8 cellular contexts compared by ENCODE assay signal in genomic region chr15:64356443-64357040, GRCh38. TPM values are rescaled to one million over a fixed set of nuclear protein-coding genes. Genes with fewer than 3 reads are reported as not detected.
DNase-seq lines count a peak whose midpoint lies in the region; ATAC-seq, FAIRE-seq and TF ChIP-seq lines count a peak whose summit lies in the region.

No MANE protein-coding gene starts in this region.

- peaks cover 12% of the 10 kb centered on the region for H3K79me2 ChIP-seq in OCI-LY7 (ENCODE audit: insufficient read depth, low read depth, low read length)

- peaks cover 2% of the 10 kb centered on the region; the same call in 1 of the 2 replicates for H4K20me1 ChIP-seq in OCI-LY7 (ENCODE audit: insufficient read depth, low read length)

- CTCF ChIA-PET in OCI-LY7 (lab: Charles Lee; ENCODE audit: unreplicated experiment), result no interaction called here

- H3K9me2 ChIP-seq in OCI-LY7 (ENCODE audit: insufficient read depth, low read length), result no peaks in the 10 kb centered on the region

- H3K4me2 ChIP-seq in OCI-LY7 (ENCODE audit: low read length), result peak overlapping the region; percentile 96

- peak overlapping the region; percentile 37; the same call in 1 of the 2 replicates for H2AFZ ChIP-seq in OCI-LY7 (ENCODE audit: low read length)

- no peaks in the 10 kb centered on the region for H3K27me3 ChIP-seq in duodenal mucosa (ENCODE audit: control insufficient read depth in 1 of 2, insufficient read depth in 2 of 2, low read length in 2 of 2)

- peak; percentile 90 for DNase-seq in EH (ENCODE audit: low read depth)
- no peak for DNase-seq in OCI-LY7 (ENCODE audit: low spot score)
- no peak for DNase-seq in mucosa of descending colon
- no peak for DNase-seq in GM19239 (ENCODE audit: insufficient read length, low spot score)
- no peak for DNase-seq in GOT3 (lab: John Stamatoyannopoulos, UW)
- DNase-seq in NCI-H446 treated with DMSO at 0.1 percent for 48 hours (lab: John Stamatoyannopoulos, UW), result no peak

- no peak for FAIRE-seq in GM19239 (lab: Jason Lieb, UNC)

- BruUV-seq in OCI-LY7 (replicated peaks; lab: Mats Ljungman, UMichigan), result no TSS peak

- H3K36me3 ChIP-seq in OCI-LY7 (ENCODE audit: insufficient read depth, low read length), result peaks cover 8% of the 10 kb centered on the region
- H3K36me3 ChIP-seq in duodenal mucosa (ENCODE audit: control insufficient read depth in 1 of 2, insufficient read depth in 2 of 2, low read length in 2 of 2), result no peaks in the 10 kb centered on the region
- H3K36me3 ChIP-seq in mucosa of descending colon (ENCODE audit: low read depth), result no peaks in the 10 kb centered on the region

- peak; percentile 30 for ATAC-seq in HG03064 (IDR thresholded peaks at IDR 0.05; ENCODE audit: low read depth, unreplicated experiment)
- ATAC-seq in mucosa of descending colon, result peak; percentile 76

- POLR2A ChIA-PET in OCI-LY7 (lab: Charles Lee), result no interaction called here

- intact Hi-C loops in OCI-LY7 (cut with micrococcal nuclease; ENCODE audit: unreplicated experiment) (loop anchor here (5.0 kb wide), 1 partner anchor 194 kb away; the partner anchor contains the start of gene PPIB), mucosa of descending colon (cut with DNase I, micrococcal nuclease) (no loop called here)

- peak overlapping the region; percentile 70 to 78 for H3K9ac ChIP-seq in duodenal mucosa (ENCODE audit: low read depth in 1 of 2, low read length in 2 of 2)

- H3K9me3 ChIP-seq in OCI-LY7 (ENCODE audit: low read length) (no peaks in the 10 kb centered on the region), duodenal mucosa (ENCODE audit: control insufficient read depth in 1 of 2, low read length in 2 of 2) (no peaks in the 10 kb centered on the region), mucosa of descending colon (no peaks in the 10 kb centered on the region)

- H3K4me3 ChIP-seq in OCI-LY7 (ENCODE audit: low read depth, low read length, poor library complexity, severe bottlenecking), result peak overlapping the region; percentile 87
- peak overlapping the region; percentile 89 to 97 for H3K4me3 ChIP-seq in duodenal mucosa (ENCODE audit: low read depth in 1 of 2, low read length in 2 of 2)
- peak overlapping the region; percentile 30 for H3K4me3 ChIP-seq in mucosa of descending colon

- TF ChIP-seq CTCF in OCI-LY7 (conservative IDR thresholded peaks at IDR 0.05; ENCODE audit: low read length), result peak; percentile 42; the same call in 1 of the 2 replicates
- TF ChIP-seq CTCF in mucosa of descending colon (IDR thresholded peaks at IDR 0.05), result no peak

- H3K27ac ChIP-seq in OCI-LY7 (ENCODE audit: low read depth, low read length, poor library complexity, severe bottlenecking), result peak overlapping the region; percentile 56
- peak overlapping the region; percentile 40 for H3K27ac ChIP-seq in duodenal mucosa (ENCODE audit: low read depth, low read length)

- peaks cover 19% of the 10 kb centered on the region for H3K4me1 ChIP-seq in OCI-LY7 (ENCODE audit: insufficient read depth, low read length, poor library complexity, severe bottlenecking)
- H3K4me1 ChIP-seq in duodenal mucosa (ENCODE audit: control insufficient read depth in 1 of 2, insufficient read depth in 2 of 2, low read length in 2 of 2), result peaks cover 6 to 13% of the 10 kb centered on the region in 2 donors
- H3K4me1 ChIP-seq in mucosa of descending colon (ENCODE audit: low read depth), result peaks cover 4% of the 10 kb centered on the region

RNA-seq across cellular contexts. Expression of gene CSNK1G1, which starts 0.6 kb away (rescaled TPM):
- total RNA-seq in OCI-LY7 (2014; rRNA removed; shearing (Covaris generic)), result 8.8 and 11.6 TPM in 2 replicates
- total RNA-seq in OCI-LY7 (2022) (14.1 and 16.7 TPM in 2 replicates), mucosa of descending colon (10 to 100 TPM; 19.1 to 22.3 (median 22.3) TPM)

RNA-seq across cellular contexts. Expression of gene PCLAF, which starts 24.7 kb away (rescaled TPM):
- total RNA-seq in OCI-LY7 (2014; rRNA removed; shearing (Covaris generic)), result 49.3 TPM in 2 replicates
- total RNA-seq in OCI-LY7 (2022), result 99.5 and 100 TPM in 2 replicates
- 10 to 100 TPM in 1 of 3 donors, 1 to 10 TPM in 2; 3.3 to 14.7 (median 4.4) TPM for total RNA-seq in mucosa of descending colon

RNA-seq across cellular contexts. Expression of gene TRIP4, which starts 31.1 kb away (rescaled TPM):
- 9.3 TPM in 2 replicates for total RNA-seq in OCI-LY7 (2014; rRNA removed; shearing (Covaris generic))
- total RNA-seq in OCI-LY7 (2022), result 20.5 and 21.0 TPM in 2 replicates
- 10 to 100 TPM; 23.8 to 36.9 (median 28.2) TPM for total RNA-seq in mucosa of descending colon

Comparison
In these comparisons a context has a peak if more than half of its experiments do, and no peak if none do; other contexts are left out.
1. H3K4me3 ChIP-seq: peak in every context shown above with its lines; median percentile 93 in duodenal mucosa; 87 in OCI-LY7; 30 in mucosa of descending colon.